ENCODE assay signal across 8 cellular contexts in genomic region chr1:20493839-20494608, GRCh38. TPM values are rescaled to one million over a fixed set of nuclear protein-coding genes. Genes with fewer than 3 reads are reported as not detected.
DNase-seq lines count a peak whose midpoint lies in the region; ATAC-seq and TF ChIP-seq lines count a peak whose summit lies in the region.

No MANE protein-coding gene starts in this region.

- peaks cover 15% of the 10 kb centered on the region for H3K4me1 ChIP-seq in upper lobe of right lung

- peaks cover 8% of the 10 kb centered on the region for H3K36me3 ChIP-seq in upper lobe of right lung

- intact Hi-C loops in Right ventricle myocardium superior (cut with DNase I): loop anchor here (2.0 to 10.0 kb wide), 4 partner anchors 132 to 579 kb away; no protein-coding TSS in a partner anchor
- intact Hi-C loops in posterior cingulate gyrus (cut with DNase I): loop anchor here (1.0 to 5.0 kb wide), 5 partner anchors 62 to 577 kb away; no protein-coding TSS in a partner anchor
- intact Hi-C loops in upper lobe of right lung (cut with DNase I): loop anchor here (5.0 to 10.0 kb wide), 2 partner anchors 119 to 282 kb away; no protein-coding TSS in a partner anchor

- no peaks in the 10 kb centered on the region for H3K27me3 ChIP-seq in upper lobe of right lung

- no peaks in the 10 kb centered on the region for H3K9me3 ChIP-seq in upper lobe of right lung

- H3K4me3 ChIP-seq in upper lobe of right lung: no peak overlapping the region

- H3K27ac ChIP-seq in upper lobe of right lung: peak overlapping the region; percentile 51

- peak; percentile 88 for ATAC-seq in Right ventricle myocardium superior (ENCODE audit: poor library complexity)
- peak; percentile 93 for ATAC-seq in upper lobe of right lung
- ATAC-seq in HG03439 (IDR thresholded peaks at IDR 0.05; ENCODE audit: unreplicated experiment): no peak

- DNase-seq in NCI-H1105 treated with DMSO at 0.1 percent for 48 hours (lab: John Stamatoyannopoulos, UW): peak; percentile 83
- DNase-seq in SKM-1 (lab: John Stamatoyannopoulos, UW; ENCODE audit: unreplicated experiment): peak; percentile 58
- peak; percentile 57 for DNase-seq in activated naive CD8-positive, alpha-beta T cell treated with anti-CD3 and anti-CD28 coated beads, Interleukin-2, amount 50 U/mL, for 16 hours (ENCODE audit: low read depth, low spot score)
- DNase-seq in Right ventricle myocardium superior: peak; percentile 92
- DNase-seq in posterior cingulate gyrus: peak; percentile 72 to 98 (median 90)
- DNase-seq in upper lobe of right lung: peak; percentile 89

- TF ChIP-seq CTCF in GM12801 (IDR thresholded peaks at IDR 0.05; ENCODE audit: extremely low read depth, insufficient read length) (peak; percentile 66), upper lobe of right lung (IDR thresholded peaks at IDR 0.05) (peak; percentile 97)

RNA-seq across cellular contexts. Expression of gene CAMK2N1, which starts 8.0 kb away (rescaled TPM):
- 10.0 TPM for total RNA-seq in Right ventricle myocardium superior
- 73.6 TPM for total RNA-seq in upper lobe of right lung

RNA-seq across cellular contexts. Expression of gene MUL1, which starts 13.9 kb away (rescaled TPM):
- 42.1 TPM for total RNA-seq in Right ventricle myocardium superior
- total RNA-seq in upper lobe of right lung: 34.5 TPM

RNA-seq across cellular contexts. Expression of gene FAM43B, which starts 58.3 kb away (rescaled TPM):
- total RNA-seq in Right ventricle myocardium superior: 3.0 TPM
- 0.20 TPM for total RNA-seq in upper lobe of right lung
